In the genomic region with DNA sequence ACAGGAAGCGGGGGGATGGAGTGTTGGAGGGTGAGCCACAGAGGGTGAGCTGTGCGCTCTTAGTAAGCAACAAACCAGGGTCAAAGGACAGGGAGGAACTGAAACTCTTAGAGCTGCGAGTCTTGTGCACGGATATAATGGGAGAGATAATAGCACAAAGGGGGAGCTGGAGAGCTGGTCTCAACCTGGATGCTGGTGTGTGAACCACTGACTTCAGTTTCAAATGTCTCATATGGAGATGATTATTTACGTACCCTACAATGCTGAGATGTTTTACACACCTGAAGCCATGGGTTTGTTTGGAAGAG, we compare ENCODE assay signal across 8 cellular contexts. TPM values are rescaled to one million over a fixed set of nuclear protein-coding genes. Genes with fewer than 3 reads are reported as not detected.
DNase-seq lines count a peak whose midpoint lies in the region; ATAC-seq and TF ChIP-seq lines count a peak whose summit lies in the region.

No MANE protein-coding gene starts in this region.

- H3K27me3 Mint-ChIP-seq in activated CD4-positive, alpha-beta T cell treated with anti-CD3 and anti-CD28 coated beads for 36 hours, result no peaks in the 10 kb centered on the region

- no peaks in the 10 kb centered on the region for H3K36me3 Mint-ChIP-seq in activated CD4-positive, alpha-beta T cell treated with anti-CD3 and anti-CD28 coated beads for 36 hours (ENCODE audit: low read depth)

- ATAC-seq in GM21423 (IDR thresholded peaks at IDR 0.05; ENCODE audit: unreplicated experiment) (peak; percentile 99), HG03521 (IDR thresholded peaks at IDR 0.05; ENCODE audit: unreplicated experiment) (peak; percentile 95), body of pancreas (no peak)
- ATAC-seq in activated CD4-positive, alpha-beta T cell treated with anti-CD3 and anti-CD28 coated beads for 36 hours, result no peak

- H3K4me3 ChIP-seq in cardiac fibroblast (replicated peaks in 1 of 2; ENCODE audit: low read depth in 2 of 2, low read length in 2 of 2) (no peak overlapping the region), body of pancreas (no peak overlapping the region), tibial artery (no peak overlapping the region)

- H3K9me3 Mint-ChIP-seq in activated CD4-positive, alpha-beta T cell treated with anti-CD3 and anti-CD28 coated beads for 36 hours (ENCODE audit: low read depth), result no peaks in the 10 kb centered on the region

- intact Hi-C loops in body of pancreas (cut with DNase I) (no loop called here), tibial artery (cut with DNase I; ENCODE audit: low total_unique reads) (no loop called here)
- intact Hi-C loops in activated CD4-positive, alpha-beta T cell treated with anti-CD3 and anti-CD28 coated beads for 36 hours (cut with DNase I, micrococcal nuclease), result no loop called here

- peaks cover 2% of the 10 kb centered on the region for H3K4me1 Mint-ChIP-seq in activated CD4-positive, alpha-beta T cell treated with anti-CD3 and anti-CD28 coated beads for 36 hours

- H3K9me3 ChIP-seq in body of pancreas (no peaks in the 10 kb centered on the region), tibial artery (peaks cover 0 to 22% (median 6%) of the 10 kb centered on the region in 3 donors)

- 56 to 71% methylated on average over 5 of the region's 5 CpGs for WGBS in body of pancreas, 2 donors

- H3K36me3 ChIP-seq in body of pancreas (replicated peaks in 1 of 2; ENCODE audit: insufficient read depth in 1 of 2, low read depth in 2 of 2), result no peaks in the 10 kb centered on the region
- no peaks in the 10 kb centered on the region for H3K36me3 ChIP-seq in tibial artery

- no peak for TF ChIP-seq POLR2A in body of pancreas (IDR thresholded peaks at IDR 0.05)

- DNase-seq in GM10248 (ENCODE audit: extremely low spot score) (peak; percentile 85), cardiac fibroblast (ENCODE audit: low read depth in 2 of 2) (peak; percentile 3 to 5), body of pancreas (no peak), tibial artery (no peak), epidermal melanocyte (ENCODE audit: insufficient read length, low spot score) (no peak)
- no peak for DNase-seq in activated CD4-positive, alpha-beta T cell treated with anti-CD3 and anti-CD28 coated beads for 36 hours

- no peak overlapping the region for H3K27ac Mint-ChIP-seq in activated CD4-positive, alpha-beta T cell treated with anti-CD3 and anti-CD28 coated beads for 36 hours

- H3K27ac ChIP-seq in body of pancreas (no peak overlapping the region), tibial artery (no peak overlapping the region)

- no peak overlapping the region for H3K4me3 Mint-ChIP-seq in activated CD4-positive, alpha-beta T cell treated with anti-CD3 and anti-CD28 coated beads for 36 hours

- POLR2A ChIA-PET in GM10248 (lab: Yijun Ruan, JAX), result no interaction called here
- POLR2A ChIA-PET in activated CD4-positive, alpha-beta T cell treated with anti-CD3 and anti-CD28 coated beads for 36 hours (lab: Charles Lee), result no interaction called here

- H3K27me3 ChIP-seq in body of pancreas (no peaks in the 10 kb centered on the region), tibial artery (no peaks in the 10 kb centered on the region)

- TF ChIP-seq CTCF in GM10248 (IDR thresholded peaks at IDR 0.05; ENCODE audit: control extremely low read depth, extremely low read depth, low read depth, missing control alignments), result peak; percentile 31
- TF ChIP-seq CTCF in cardiac fibroblast (IDR thresholded peaks at IDR 0.05; ENCODE audit: low read depth, low read length), result peak; percentile 4
- peak in 2 of 7 experiments; percentile 11 to 12 for TF ChIP-seq CTCF in body of pancreas (IDR thresholded peaks at IDR 0.05)
- no peak for TF ChIP-seq CTCF in tibial artery (IDR thresholded peaks at IDR 0.05)

- H3K4me1 ChIP-seq in body of pancreas (no peaks in the 10 kb centered on the region), tibial artery (no peaks in the 10 kb centered on the region)

- CTCF ChIA-PET in GM10248 (lab: Yijun Ruan, JAX), result interaction anchor here (0.8 to 2.1 kb wide), 6 partner anchors 8 to 164 kb away, joined by 3 to 8 read pairs (median 3); no protein-coding TSS in a partner anchor
- CTCF ChIA-PET in activated CD4-positive, alpha-beta T cell treated with anti-CD3 and anti-CD28 coated beads for 36 hours (lab: Charles Lee), result no interaction called here

RNA-seq across cellular contexts. Expression of gene PTGR3, which starts 35.9 kb away (rescaled TPM):
- 10 to 100 TPM in 1 of 2 donors, 1 to 10 TPM in 1; 8.9 to 26.5 TPM for total RNA-seq in body of pancreas
- 10 to 100 TPM; 14.4 to 23.3 TPM for total RNA-seq in activated CD4-positive, alpha-beta T cell treated with anti-CD3 and anti-CD28 coated beads for 36 hours

RNA-seq across cellular contexts. Expression of gene TSHZ1, which starts 37.5 kb away (rescaled TPM):
- total RNA-seq in body of pancreas, result 10 to 100 TPM in 1 of 2 donors, 1 to 10 TPM in 1; 8.3 to 11.2 TPM
- total RNA-seq in activated CD4-positive, alpha-beta T cell treated with anti-CD3 and anti-CD28 coated beads for 36 hours, result 10 to 100 TPM; 12.0 to 13.4 TPM

Comparison
In these comparisons a context has a peak if more than half of its experiments do, and no peak if none do; other contexts are left out.
1. DNase-seq: peak in GM10248 (single experiment) and cardiac fibroblast (2 of 2); none in body of pancreas (0 of 4), activated CD4-positive, alpha-beta T cell treated with anti-CD3 and anti-CD28 coated beads for 36 hours (single experiment), tibial artery (0 of 2) and epidermal melanocyte (single experiment).
2. CTCF ChIP-seq: peak in GM10248 (single experiment) and cardiac fibroblast (single experiment); none in tibial artery (0 of 2).
3. ATAC-seq: peak in GM21423 (single experiment) and HG03521 (single experiment); none in body of pancreas (single experiment) and activated CD4-positive, alpha-beta T cell treated with anti-CD3 and anti-CD28 coated beads for 36 hours (single experiment).